Comparison of ENCODE assay signal across 8 cellular contexts in the genomic region with DNA sequence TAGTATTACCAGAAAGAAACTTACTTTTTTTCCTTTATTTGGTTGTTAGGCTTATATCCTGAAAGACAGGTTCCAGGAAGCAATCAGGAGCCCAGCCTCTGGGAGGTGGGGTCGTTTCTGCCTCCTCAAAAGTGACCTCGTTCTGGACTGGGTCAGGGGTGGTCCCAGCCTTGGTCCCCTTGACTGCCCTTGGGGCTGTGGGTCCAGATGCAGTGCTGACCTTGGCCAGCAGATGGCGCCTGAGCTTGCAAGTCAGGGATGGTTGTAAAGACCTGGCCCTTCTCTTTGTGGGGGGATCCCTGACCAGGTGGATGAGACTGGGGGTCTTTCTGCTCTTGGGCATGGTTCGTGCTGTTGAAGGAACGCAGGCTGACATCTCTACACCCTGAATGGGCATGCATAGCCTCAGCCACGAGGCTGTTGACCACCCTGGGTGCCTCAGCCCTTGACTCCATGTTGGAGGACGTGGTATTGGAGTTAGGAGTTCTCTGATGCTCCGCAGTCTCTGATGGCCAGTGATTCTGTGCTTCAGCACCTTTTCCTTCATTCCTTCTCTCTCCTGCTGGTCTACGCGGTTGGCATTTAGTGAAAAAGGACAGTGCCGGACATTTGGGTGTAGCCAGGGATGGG.
DNase-seq lines count a peak whose midpoint lies in the region; ATAC-seq lines count a peak whose summit lies in the region.

No MANE protein-coding gene starts in this region.

- DNase-seq in NCI-H2029 (lab: John Stamatoyannopoulos, UW) (peak; percentile 13), NCI-H2029 treated with DMSO at 0.1 percent for 48 hours (lab: John Stamatoyannopoulos, UW) (no peak), NCI-H2227 (lab: John Stamatoyannopoulos, UW; ENCODE audit: unreplicated experiment) (peak; percentile 82), epidermal melanocyte (ENCODE audit: insufficient read length, low spot score) (peak; percentile 73), middle frontal gyrus (ENCODE audit: extremely low spot score, low spot score) (peak; percentile 35)
- peak; percentile 51 for DNase-seq in activated CD8-positive, alpha-beta memory T cell treated with anti-CD3 and anti-CD28 coated beads, Interleukin-2, amount 50 U/mL, for 24 hours (ENCODE audit: extremely low read depth)
- DNase-seq in stimulated activated CD8-positive, alpha-beta memory T cell treated with anti-CD3 and anti-CD28 coated beads, Interleukin-2, amount 100 ng/mL, for 48 hours (ENCODE audit: low read depth in 2 of 2), result peak; percentile 73 to 77

- peak; percentile 72 for ATAC-seq in HG02642 (IDR thresholded peaks at IDR 0.05; ENCODE audit: poor library complexity, unreplicated experiment)
